In the genomic region with DNA sequence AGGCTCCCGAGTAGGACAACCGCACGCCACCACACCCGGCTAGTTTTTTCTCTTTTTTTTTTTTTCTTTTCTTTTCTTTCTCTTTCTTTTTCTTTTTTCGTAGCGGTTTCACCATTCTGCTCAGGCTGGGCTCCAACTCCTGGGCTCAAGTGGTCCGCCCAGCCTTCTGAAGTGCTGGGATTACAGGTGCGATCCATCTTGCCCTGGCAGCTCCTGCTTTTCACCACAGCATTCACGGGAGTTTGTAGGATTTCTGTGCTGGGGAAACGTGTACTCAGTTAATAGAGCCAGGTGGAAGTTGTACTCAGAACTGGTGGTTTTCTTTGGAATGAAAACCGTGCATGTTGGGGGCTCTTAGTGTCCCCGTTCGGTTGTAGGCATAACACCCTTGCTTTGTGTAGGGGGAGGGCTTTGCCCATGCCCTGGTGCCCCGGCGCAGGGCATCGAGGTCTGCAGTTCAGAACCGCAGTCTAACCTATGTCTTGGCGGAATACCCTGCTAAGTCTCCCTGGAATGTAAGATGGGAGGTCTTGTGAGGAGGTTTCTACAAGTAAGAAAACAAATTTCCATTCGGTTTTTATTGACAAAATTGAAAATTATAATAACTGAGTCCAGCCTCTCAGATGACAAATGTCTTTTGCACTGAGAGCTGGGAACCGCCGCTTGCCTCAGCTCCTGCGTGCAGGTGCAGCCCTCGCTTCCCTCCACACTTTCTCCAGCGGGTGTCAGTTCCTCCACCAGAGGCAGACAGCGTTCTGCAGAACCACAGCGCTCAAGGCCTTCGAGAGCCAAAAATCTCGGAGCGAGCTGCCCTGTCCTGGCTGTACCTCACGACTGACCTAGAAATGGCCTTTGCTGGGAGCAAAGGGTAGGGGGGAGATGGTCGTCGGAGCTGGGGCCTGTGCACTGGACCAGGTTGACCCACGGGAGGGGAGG, we compare ENCODE assay signal across 8 cellular contexts. TPM values are rescaled to one million over a fixed set of nuclear protein-coding genes. Genes with fewer than 3 reads are reported as not detected.
A peak's percentile ranks its signal among the peaks of the same experiment; 100 is the strongest.
DNase-seq lines count a peak whose midpoint lies in the region; ATAC-seq and TF ChIP-seq lines count a peak whose summit lies in the region.
"Not testable (repeated sequence)": the region's sequence is repeated elsewhere in the genome, so short reads cannot be mapped to it uniquely, and the experiment has no call there.

No MANE protein-coding gene starts in this region.

- H3K27ac ChIP-seq in C4-2B (peak overlapping the region; percentile 75), esophagus muscularis mucosa (replicated peaks in 1 of 4) (peak overlapping the region; percentile 80 to 83 (median 82))

- not testable (repeated sequence) for TF ChIP-seq POLR2A in esophagus muscularis mucosa (IDR thresholded peaks at IDR 0.05; ENCODE audit: low read depth)

- H3K4me3 Mint-ChIP-seq in T-helper 2 cell treated with Interferon-gamma antibody and Interleukin-4, amounts not matched to agents 5 μg/mL and 100 μg/mL, for 36 hours, result peak overlapping the region; percentile 85
- peak overlapping the region; percentile 80 for H3K4me3 Mint-ChIP-seq in activated naive CD4-positive, alpha-beta T cell treated with anti-CD3 and anti-CD28 coated beads for 36 hours

- TF ChIP-seq EP300 in esophagus muscularis mucosa (IDR thresholded peaks at IDR 0.05), result not testable (repeated sequence)

- H3K4me1 Mint-ChIP-seq in T-helper 2 cell treated with Interferon-gamma antibody and Interleukin-4, amounts not matched to agents 5 μg/mL and 100 μg/mL, for 36 hours (ENCODE audit: low read depth); activated naive CD4-positive, alpha-beta T cell treated with anti-CD3 and anti-CD28 coated beads for 36 hours (ENCODE audit: low read depth): not testable (repeated sequence)

- H3K27me3 ChIP-seq in esophagus muscularis mucosa; mononuclear cell (ENCODE audit: insufficient read depth, low read length): not testable (repeated sequence)

- H3K27ac Mint-ChIP-seq in T-helper 2 cell treated with Interferon-gamma antibody and Interleukin-4, amounts not matched to agents 5 μg/mL and 100 μg/mL, for 36 hours, result peak overlapping the region; percentile 98
- H3K27ac Mint-ChIP-seq in activated naive CD4-positive, alpha-beta T cell treated with anti-CD3 and anti-CD28 coated beads for 36 hours, result peak overlapping the region; percentile 98

- DNase-seq in T-helper 2 cell treated with Interferon-gamma antibody and Interleukin-4, amounts not matched to agents 5 μg/mL and 100 μg/mL, for 36 hours (ENCODE audit: low spot score), result peak; percentile 25
- DNase-seq in activated naive CD4-positive, alpha-beta T cell treated with anti-CD3 and anti-CD28 coated beads for 36 hours, result peak; percentile 67
- DNase-seq in esophagus muscularis mucosa (ENCODE audit: extremely low spot score), result not testable (repeated sequence)
- DNase-seq in stimulated activated CD4-positive, alpha-beta T cell treated with anti-CD3 and anti-CD28 coated beads, Interleukin-2, amount 100 ng/mL, for 4 hours (ENCODE audit: low read depth), result peak; percentile 22

- WGBS in esophagus muscularis mucosa, result 2% methylated on average over 7 of the region's 33 CpGs

- CTCF ChIA-PET in activated naive CD4-positive, alpha-beta T cell treated with anti-CD3 and anti-CD28 coated beads for 36 hours (lab: Charles Lee), result not testable (repeated sequence)

- intact Hi-C loops in activated naive CD4-positive, alpha-beta T cell treated with anti-CD3 and anti-CD28 coated beads for 36 hours (cut with micrococcal nuclease); esophagus muscularis mucosa (cut with DNase I): not testable (repeated sequence)

- H3K36me3 Mint-ChIP-seq in T-helper 2 cell treated with Interferon-gamma antibody and Interleukin-4, amounts not matched to agents 5 μg/mL and 100 μg/mL, for 36 hours (ENCODE audit: low read depth); activated naive CD4-positive, alpha-beta T cell treated with anti-CD3 and anti-CD28 coated beads for 36 hours (ENCODE audit: low read depth): not testable (repeated sequence)

- H3K9me3 ChIP-seq in esophagus muscularis mucosa; mononuclear cell (ENCODE audit: low read depth, low read length): not testable (repeated sequence)

- H3K27me3 Mint-ChIP-seq in T-helper 2 cell treated with Interferon-gamma antibody and Interleukin-4, amounts not matched to agents 5 μg/mL and 100 μg/mL, for 36 hours (ENCODE audit: low read depth); activated naive CD4-positive, alpha-beta T cell treated with anti-CD3 and anti-CD28 coated beads for 36 hours (ENCODE audit: low read depth): not testable (repeated sequence)

- TF ChIP-seq CTCF in C4-2B (conservative IDR thresholded peaks at IDR 0.05); esophagus muscularis mucosa (IDR thresholded peaks at IDR 0.05): not testable (repeated sequence)

- H3K4me3 ChIP-seq in esophagus muscularis mucosa (peak overlapping the region; percentile 54 to 64 (median 60)), mononuclear cell (ENCODE audit: low read length) (peak overlapping the region; percentile 51)

- peak; percentile 6 for ATAC-seq in GM21576 (IDR thresholded peaks at IDR 0.05; ENCODE audit: unreplicated experiment)
- peak; percentile 6 for ATAC-seq in HG03457 (IDR thresholded peaks at IDR 0.05; ENCODE audit: unreplicated experiment)

- not testable (repeated sequence) for H3K4me1 ChIP-seq in esophagus muscularis mucosa; mononuclear cell (ENCODE audit: insufficient read depth, low read length)

- not testable (repeated sequence) for H3K9me3 Mint-ChIP-seq in T-helper 2 cell treated with Interferon-gamma antibody and Interleukin-4, amounts not matched to agents 5 μg/mL and 100 μg/mL, for 36 hours; activated naive CD4-positive, alpha-beta T cell treated with anti-CD3 and anti-CD28 coated beads for 36 hours

- not testable (repeated sequence) for H3K36me3 ChIP-seq in esophagus muscularis mucosa

RNA-seq across cellular contexts. Expression of gene PPIAL4D, which starts 40.0 kb away (rescaled TPM):
- total RNA-seq in activated naive CD4-positive, alpha-beta T cell treated with anti-CD3 and anti-CD28 coated beads for 36 hours, result not detected
- total RNA-seq in esophagus muscularis mucosa (not detected), mononuclear cell (not detected)
